In the genomic region with DNA sequence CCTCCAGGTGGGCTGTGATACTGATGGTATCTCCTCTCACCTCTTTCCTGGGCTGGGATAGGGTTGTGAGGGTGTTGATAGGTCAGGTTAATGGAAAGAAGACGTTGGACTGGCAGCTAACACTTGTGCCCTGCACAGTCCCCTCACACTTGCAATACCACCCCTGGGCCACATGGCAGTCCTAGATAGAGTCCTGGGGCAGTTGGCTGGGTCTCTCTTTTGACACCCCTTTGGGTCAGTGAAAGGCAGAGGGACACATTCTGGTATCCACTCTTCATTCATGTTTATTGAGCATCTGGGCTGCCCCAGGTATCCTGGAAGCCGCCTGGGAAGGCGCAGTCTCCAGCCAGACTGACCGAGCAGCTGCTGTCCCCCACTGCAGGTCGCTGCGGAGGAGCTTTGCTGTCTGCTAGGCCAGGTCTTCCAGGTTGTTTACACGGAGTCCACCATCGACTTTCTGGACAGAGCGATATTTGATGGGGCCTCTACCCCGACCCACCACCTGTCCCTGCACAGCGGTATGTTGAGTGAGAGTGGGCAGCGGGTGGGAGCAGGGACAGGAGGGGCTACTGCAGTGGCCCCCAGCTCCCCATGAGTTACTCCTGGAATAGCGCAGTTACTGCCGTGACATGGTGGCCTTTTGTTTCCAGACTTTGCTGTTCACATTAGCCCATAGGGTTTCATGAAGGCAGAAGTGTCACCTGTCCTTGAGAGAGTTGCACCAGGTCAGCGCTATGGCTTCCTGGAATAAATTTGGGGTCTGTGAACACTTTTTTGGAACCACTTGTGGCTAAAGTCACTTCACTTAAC, we compare ENCODE assay signal across 17 cellular contexts. TPM values are rescaled to one million over a fixed set of nuclear protein-coding genes. Genes with fewer than 3 reads are reported as not detected.
DNase-seq lines count a peak whose midpoint lies in the region; ATAC-seq and TF ChIP-seq lines count a peak whose summit lies in the region.
"Had no signal": no experiment of that assay in that cellular context is flagged by ENCODE, and none has a peak within 500 bp of the region (broad histone marks: within the 10 kb centered on the region; RNA-seq: fewer than 3 reads in every experiment).

No MANE protein-coding gene starts in this region.

- no peaks in the 10 kb centered on the region for H3K9me2 ChIP-seq in OCI-LY1 (ENCODE audit: low read depth, low read length)

- no peak overlapping the region for H3K9ac ChIP-seq in OCI-LY1 (ENCODE audit: low read length)

- peak overlapping the region; percentile 54 to 77 for H3K27ac Mint-ChIP-seq in natural killer cell
- H3K27ac Mint-ChIP-seq in natural killer cell treated with Interleukin-12 subunit alpha and Interleukin-12 subunit beta and Interleukin-15 and Interleukin-18, amount 100 ng/mL, for 72 hours = peak overlapping the region in 1 of 2 donors; percentile 75
- H3K27ac Mint-ChIP-seq: nephron progenitor cell had no signal

- peaks cover 53 to 71% of the 10 kb centered on the region in 2 donors for H3K4me1 Mint-ChIP-seq in natural killer cell
- H3K4me1 Mint-ChIP-seq in natural killer cell treated with Interleukin-12 subunit alpha and Interleukin-12 subunit beta and Interleukin-15 and Interleukin-18, amount 100 ng/mL, for 72 hours (ENCODE audit: low read depth in 2 of 2) = peaks cover 27 to 50% of the 10 kb centered on the region in 2 donors
- H3K4me1 Mint-ChIP-seq: nephron progenitor cell had no signal

- no peak overlapping the region for H3K27ac ChIP-seq in OCI-LY1 (ENCODE audit: low read depth, low read length, poor library complexity, severe bottlenecking)
- H3K27ac ChIP-seq: lower lobe of right lung, right atrium auricular region, upper lobe of left lung had no signal

- H3F3A ChIP-seq in OCI-LY1 (ENCODE audit: insufficient read depth, low read length) = no peaks in the 10 kb centered on the region

- H3K4me2 ChIP-seq in OCI-LY1 (ENCODE audit: low read length) = no peak overlapping the region

- peaks cover 96% of the 10 kb centered on the region for H3K36me3 ChIP-seq in OCI-LY1 (ENCODE audit: insufficient read depth, low read length)

- no peak overlapping the region for H3K4me3 Mint-ChIP-seq in natural killer cell
- H3K4me3 Mint-ChIP-seq in natural killer cell treated with Interleukin-12 subunit alpha and Interleukin-12 subunit beta and Interleukin-15 and Interleukin-18, amount 100 ng/mL, for 72 hours = no peak overlapping the region
- H3K4me3 Mint-ChIP-seq: IgD-negative memory B cell, nephron progenitor cell had no signal

- H3K9me3 ChIP-seq in OCI-LY1 (ENCODE audit: low read length) = no peaks in the 10 kb centered on the region
- H3K9me3 ChIP-seq: lower lobe of right lung, right atrium auricular region, upper lobe of left lung had no signal

- no peaks in the 10 kb centered on the region for H3K9me3 Mint-ChIP-seq in natural killer cell
- H3K9me3 Mint-ChIP-seq in natural killer cell treated with Interleukin-12 subunit alpha and Interleukin-12 subunit beta and Interleukin-15 and Interleukin-18, amount 100 ng/mL, for 72 hours = no peaks in the 10 kb centered on the region
- H3K9me3 Mint-ChIP-seq: IgD-negative memory B cell, nephron progenitor cell had no signal

- intact Hi-C loops in natural killer cell (cut with micrococcal nuclease) = loop anchor here (10.0 kb wide), 1 partner anchor 45 kb away; no protein-coding TSS in a partner anchor

- no peaks in the 10 kb centered on the region for H3K36me3 Mint-ChIP-seq in natural killer cell
- H3K36me3 Mint-ChIP-seq in natural killer cell treated with Interleukin-12 subunit alpha and Interleukin-12 subunit beta and Interleukin-15 and Interleukin-18, amount 100 ng/mL, for 72 hours = no peaks in the 10 kb centered on the region

- H2AFZ ChIP-seq in OCI-LY1 (ENCODE audit: low read length) = no peak overlapping the region

- H3K4me3 ChIP-seq in OCI-LY1 (ENCODE audit: low read depth, low read length, poor library complexity, severe bottlenecking) (no peak overlapping the region), fibroblast of villous mesenchyme (ENCODE audit: low read depth, low read length) (no peak overlapping the region)
- H3K4me3 ChIP-seq: lower lobe of right lung, right atrium auricular region, upper lobe of left lung had no signal

- H4K20me1 ChIP-seq in OCI-LY1 (ENCODE audit: insufficient read depth, low read length) = no peaks in the 10 kb centered on the region

- DNase-seq in natural killer cell (no peak), fibroblast of villous mesenchyme (ENCODE audit: low read depth) (no peak), NOMO-1 (lab: John Stamatoyannopoulos, UW; ENCODE audit: unreplicated experiment in 2 of 2) (no peak), OCI-M1 (lab: John Stamatoyannopoulos, UW) (no peak)
- no peak for DNase-seq in natural killer cell treated with Interleukin-12 subunit alpha and Interleukin-12 subunit beta and Interleukin-15 and Interleukin-18, amount 100 ng/mL, for 72 hours (ENCODE audit: low spot score)
- DNase-seq: DMS153, foreskin fibroblast, HCEC 1CT, lower lobe of right lung, NCI-H1048, NCI-H2171 treated with DMSO at 0.1 percent for 48 hours, nephron progenitor cell had no signal

- no peaks in the 10 kb centered on the region for H3K27me3 ChIP-seq in OCI-LY1 (ENCODE audit: insufficient read depth, low read length)
- H3K27me3 ChIP-seq: right atrium auricular region, upper lobe of left lung had no signal

- ATAC-seq in natural killer cell = no peak
- ATAC-seq in natural killer cell treated with Interleukin-12 subunit alpha and Interleukin-12 subunit beta and Interleukin-15 and Interleukin-18, amount 100 ng/mL, for 72 hours = no peak
- no peak for ATAC-seq in HG02981 (IDR thresholded peaks at IDR 0.05; ENCODE audit: unreplicated experiment)
- ATAC-seq: lower lobe of right lung had no signal

- no peaks in the 10 kb centered on the region for H3K27me3 Mint-ChIP-seq in natural killer cell (ENCODE audit: low read depth in 2 of 2)
- no peaks in the 10 kb centered on the region for H3K27me3 Mint-ChIP-seq in natural killer cell treated with Interleukin-12 subunit alpha and Interleukin-12 subunit beta and Interleukin-15 and Interleukin-18, amount 100 ng/mL, for 72 hours
- H3K27me3 Mint-ChIP-seq: IgD-negative memory B cell had no signal

- TF ChIP-seq CTCF in natural killer cell (IDR thresholded peaks at IDR 0.05) = no peak
- peak; percentile 7; the same call in 1 of the 2 replicates for TF ChIP-seq CTCF in OCI-LY1 (IDR thresholded peaks at IDR 0.05; ENCODE audit: low read length)
- peak; percentile 7 for TF ChIP-seq CTCF in fibroblast of villous mesenchyme (IDR thresholded peaks at IDR 0.05; ENCODE audit: insufficient read depth, low read depth, low read length)

- no peaks in the 10 kb centered on the region for H3K4me1 ChIP-seq in OCI-LY1 (ENCODE audit: insufficient read depth, low read length, severe bottlenecking)
- H3K4me1 ChIP-seq: lower lobe of right lung, right atrium auricular region, upper lobe of left lung had no signal

- 0 out of 2 replicates have a peak, but pooled peaks cover 3% of the 10 kb centered on the region for H3K79me2 ChIP-seq in OCI-LY1 (ENCODE audit: insufficient read depth, low read length)

RNA-seq across cellular contexts. Expression of gene NACAD, which starts 19.1 kb away (rescaled TPM):
- 1 to 10 TPM in 1 of 3 donors, under 1 TPM in 2; 0.75 to 1.7 (median 0.78) TPM for total RNA-seq in natural killer cell
- 1 to 10 TPM; 1.1 to 1.9 TPM for total RNA-seq in natural killer cell treated with Interleukin-12 subunit alpha and Interleukin-12 subunit beta and Interleukin-15 and Interleukin-18, amount 100 ng/mL, for 72 hours
- 2.6 and 3.9 TPM in 2 replicates for total RNA-seq in fibroblast of villous mesenchyme

RNA-seq across cellular contexts. Expression of gene TBRG4, which starts 41.8 kb away (rescaled TPM):
- total RNA-seq in natural killer cell (10 to 100 TPM; 48.6 to 56.7 (median 55.9) TPM), fibroblast of villous mesenchyme (69.6 and 80.7 TPM in 2 replicates)
- 100 to 1,000 TPM; 123 to 211 TPM for total RNA-seq in natural killer cell treated with Interleukin-12 subunit alpha and Interleukin-12 subunit beta and Interleukin-15 and Interleukin-18, amount 100 ng/mL, for 72 hours
